11 cellular contexts compared by ENCODE assay signal in genomic region chr15:63421433-63421832, GRCh38.
"Had no signal": no experiment of that assay in that cellular context is flagged by ENCODE, and none has a peak within 500 bp of the region (broad histone marks: within the 10 kb centered on the region; RNA-seq: fewer than 3 reads in every experiment).

No MANE protein-coding gene starts in this region.

- H3K9me3 Mint-ChIP-seq: GM23338 had no signal

- DNase-seq: GM23248, GOT3, H7, H9, HCEC 1CT, HFFc6 had no signal

- H3K4me3 ChIP-seq: GM23248, GM23338, HAP-1 had no signal

- FAIRE-seq: H1, H54 had no signal

- H3K27ac Mint-ChIP-seq: GM23338, H9 had no signal

- H3K9ac ChIP-seq: GM23248 had no signal

- H3K4me2 ChIP-seq: GM23338 had no signal

- H3K4me3 Mint-ChIP-seq: GM23338, H9, HFFc6 had no signal

- ATAC-seq: GM23338, HCT116 had no signal

- H2AFZ ChIP-seq: GM23248 had no signal

- H3K36me3 ChIP-seq: HAP-1 had no signal

- H3K27ac ChIP-seq: GM23248 had no signal

- H3K4me1 Mint-ChIP-seq: GM23338, H9 had no signal
